In the genomic region with DNA sequence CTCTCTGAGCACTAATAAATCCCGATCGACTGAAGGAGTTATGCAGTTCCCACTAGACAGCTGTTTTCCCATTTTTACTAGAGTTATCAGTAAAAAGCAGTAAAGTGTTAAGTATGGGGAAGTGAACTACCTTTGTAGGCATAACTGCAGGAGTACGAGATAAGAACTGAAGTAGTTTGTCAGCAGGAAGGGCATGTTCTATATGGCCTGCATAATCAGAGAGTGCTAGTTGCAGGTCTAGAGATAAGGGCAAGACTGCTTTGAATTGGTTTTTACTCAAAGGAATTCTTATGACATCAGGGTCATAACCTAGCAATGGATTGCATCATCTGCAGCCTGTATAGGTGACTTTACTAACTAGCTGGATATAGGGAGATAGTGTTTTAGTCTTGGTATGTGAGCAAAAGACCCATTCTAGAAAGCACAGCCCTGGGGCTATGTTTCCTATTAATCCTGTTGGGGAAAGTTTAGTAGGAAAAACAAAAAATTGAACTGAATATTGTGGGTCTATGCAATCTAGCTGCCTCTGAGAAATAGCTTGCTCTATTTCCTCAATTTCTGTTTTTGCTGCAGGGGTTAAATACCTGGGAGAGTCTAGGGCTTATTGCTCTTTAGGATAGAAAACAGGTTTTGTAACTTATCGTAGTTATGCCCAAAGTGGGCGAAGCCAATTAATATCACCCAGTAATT, we compare ENCODE assay signal across 1 cellular context.
TF ChIP-seq lines count a peak whose summit lies in the region.

No MANE protein-coding gene starts in this region.

TF ChIP-seq in K562, 482 proteins besides CTCF, POLR2A, EP300 and RAD21 (continued from another document and continues in another):
- no peak for TF ChIP-seq XRCC3 (IDR thresholded peaks at IDR 0.05)
- TF ChIP-seq NCOA2 (IDR thresholded peaks at IDR 0.05; ENCODE audit: partially characterized antibody in 2 of 2), result peak; percentile 62 to 82
- TF ChIP-seq GTF2A2 (tag; IDR thresholded peaks at IDR 0.05), result no peak
- no peak for TF ChIP-seq THRAP3 (IDR thresholded peaks at IDR 0.05; ENCODE audit: borderline replicate concordance)
- TF ChIP-seq KLF6 (CRISPR knock-in tag; IDR thresholded peaks at IDR 0.05; ENCODE audit: borderline replicate concordance), result peak; percentile 80; the same call in 1 of the 2 replicates
- TF ChIP-seq ZNF445 (CRISPR knock-in tag; IDR thresholded peaks at IDR 0.05; ENCODE audit: low read depth), result no peak
- no peak for TF ChIP-seq SIN3A (IDR thresholded peaks at IDR 0.05; ENCODE audit: borderline replicate concordance in 2 of 2, control insufficient read depth in 1 of 2, low read depth in 2 of 2, low read length in 2 of 2)
- TF ChIP-seq ZMIZ1 (IDR thresholded peaks at IDR 0.05; ENCODE audit: low read depth in 2 of 2, low read length in 2 of 2), result peak in 1 of 2 experiments; percentile 93; a peak in 2 of 4 replicates
- peak; percentile 51; the same call in 1 of the 2 replicates for TF ChIP-seq ADNP (tag; IDR thresholded peaks at IDR 0.05)
- peak; percentile 83 to 92 for TF ChIP-seq AFF1 (IDR thresholded peaks at IDR 0.05; ENCODE audit: low read depth in 1 of 2, partially characterized antibody in 2 of 2)
- no peak for TF ChIP-seq ZNF717 (CRISPR knock-in tag; IDR thresholded peaks at IDR 0.05)
- no peak for TF ChIP-seq RBM39 (optimal IDR thresholded peaks at IDR 0.05; ENCODE audit: low read depth, low read length)
- peak; percentile 72; the same call in 1 of the 2 replicates for TF ChIP-seq ELF4 (CRISPR knock-in tag; IDR thresholded peaks at IDR 0.05)
- TF ChIP-seq, protein P1, sequence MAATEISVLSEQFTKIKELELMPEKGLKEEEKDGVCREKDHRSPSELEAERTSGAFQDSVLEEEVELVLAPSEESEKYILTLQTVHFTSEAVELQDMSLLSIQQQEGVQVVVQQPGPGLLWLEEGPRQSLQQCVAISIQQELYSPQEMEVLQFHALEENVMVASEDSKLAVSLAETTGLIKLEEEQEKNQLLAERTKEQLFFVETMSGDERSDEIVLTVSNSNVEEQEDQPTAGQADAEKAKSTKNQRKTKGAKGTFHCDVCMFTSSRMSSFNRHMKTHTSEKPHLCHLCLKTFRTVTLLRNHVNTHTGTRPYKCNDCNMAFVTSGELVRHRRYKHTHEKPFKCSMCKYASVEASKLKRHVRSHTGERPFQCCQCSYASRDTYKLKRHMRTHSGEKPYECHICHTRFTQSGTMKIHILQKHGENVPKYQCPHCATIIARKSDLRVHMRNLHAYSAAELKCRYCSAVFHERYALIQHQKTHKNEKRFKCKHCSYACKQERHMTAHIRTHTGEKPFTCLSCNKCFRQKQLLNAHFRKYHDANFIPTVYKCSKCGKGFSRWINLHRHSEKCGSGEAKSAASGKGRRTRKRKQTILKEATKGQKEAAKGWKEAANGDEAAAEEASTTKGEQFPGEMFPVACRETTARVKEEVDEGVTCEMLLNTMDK (IDR thresholded peaks at IDR 0.05; ENCODE audit: borderline replicate concordance, insufficient read depth, low read depth, low read length, poor library complexity, severe bottlenecking), result no peak
- TF ChIP-seq E2F6 (IDR thresholded peaks at IDR 0.05; ENCODE audit: borderline replicate concordance in 1 of 2, extremely low read depth in 1 of 2, insufficient read depth in 1 of 2, insufficient read length in 1 of 2, low read depth in 1 of 2, low read length in 1 of 2, poor library complexity in 1 of 2, severe bottlenecking in 1 of 2), result no peak
- peak; percentile 83 for TF ChIP-seq PYGO2 (tag; IDR thresholded peaks at IDR 0.05)
- TF ChIP-seq ZNF253 (CRISPR knock-in tag; conservative IDR thresholded peaks at IDR 0.05), result no peak
- TF ChIP-seq ZNF140 (CRISPR knock-in tag; IDR thresholded peaks at IDR 0.05), result no peak
- TF ChIP-seq SMARCE1 (IDR thresholded peaks at IDR 0.05), result peak; percentile 94
- no peak for TF ChIP-seq ZNF57 (CRISPR knock-in tag; IDR thresholded peaks at IDR 0.05)
- no peak for TF ChIP-seq ZNF778 (CRISPR knock-in tag; IDR thresholded peaks at IDR 0.05)
- TF ChIP-seq MTA2 (IDR thresholded peaks at IDR 0.05; ENCODE audit: low read depth), result peak; percentile 95
- no peak for TF ChIP-seq ZNF830 (CRISPR knock-in tag; IDR thresholded peaks at IDR 0.05)
- no peak for TF ChIP-seq FUS (optimal IDR thresholded peaks at IDR 0.05; ENCODE audit: low read depth, low read length)
- no peak for TF ChIP-seq RBBP5 (IDR thresholded peaks at IDR 0.05; ENCODE audit: borderline replicate concordance, insufficient read depth, low read length, poor library complexity, severe bottlenecking)
- TF ChIP-seq, protein P2, sequence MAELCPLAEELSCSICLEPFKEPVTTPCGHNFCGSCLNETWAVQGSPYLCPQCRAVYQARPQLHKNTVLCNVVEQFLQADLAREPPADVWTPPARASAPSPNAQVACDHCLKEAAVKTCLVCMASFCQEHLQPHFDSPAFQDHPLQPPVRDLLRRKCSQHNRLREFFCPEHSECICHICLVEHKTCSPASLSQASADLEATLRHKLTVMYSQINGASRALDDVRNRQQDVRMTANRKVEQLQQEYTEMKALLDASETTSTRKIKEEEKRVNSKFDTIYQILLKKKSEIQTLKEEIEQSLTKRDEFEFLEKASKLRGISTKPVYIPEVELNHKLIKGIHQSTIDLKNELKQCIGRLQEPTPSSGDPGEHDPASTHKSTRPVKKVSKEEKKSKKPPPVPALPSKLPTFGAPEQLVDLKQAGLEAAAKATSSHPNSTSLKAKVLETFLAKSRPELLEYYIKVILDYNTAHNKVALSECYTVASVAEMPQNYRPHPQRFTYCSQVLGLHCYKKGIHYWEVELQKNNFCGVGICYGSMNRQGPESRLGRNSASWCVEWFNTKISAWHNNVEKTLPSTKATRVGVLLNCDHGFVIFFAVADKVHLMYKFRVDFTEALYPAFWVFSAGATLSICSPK (IDR thresholded peaks at IDR 0.05; ENCODE audit: borderline replicate concordance), result no peak
- no peak for TF ChIP-seq FOS (IDR thresholded peaks at IDR 0.05; ENCODE audit: extremely low read depth, insufficient read length)
- no peak for TF ChIP-seq ZC3H8 (IDR thresholded peaks at IDR 0.05)
- TF ChIP-seq RNF2 (IDR thresholded peaks at IDR 0.05), result peak; percentile 85
- TF ChIP-seq ILF3 (IDR thresholded peaks at IDR 0.05; ENCODE audit: borderline replicate concordance), result 0 out of 2 replicates have a peak, but pooled peaks have one; percentile 14
- TF ChIP-seq U2AF1 (optimal IDR thresholded peaks at IDR 0.05; ENCODE audit: low read depth, low read length), result no peak
- TF ChIP-seq C11orf30 (IDR thresholded peaks at IDR 0.05; ENCODE audit: low read depth), result no peak
- TF ChIP-seq NR0B1 (IDR thresholded peaks at IDR 0.05; ENCODE audit: partially characterized antibody), result no peak
- peak; percentile 57; the same call in 1 of the 2 replicates for TF ChIP-seq ZKSCAN8 (CRISPR knock-in tag; IDR thresholded peaks at IDR 0.05)
- TF ChIP-seq CREB5 (CRISPR knock-in tag; IDR thresholded peaks at IDR 0.05), result no peak
- peak; percentile 56; the same call in 1 of the 2 replicates for TF ChIP-seq TFAP4 (CRISPR knock-in tag; IDR thresholded peaks at IDR 0.05; ENCODE audit: borderline replicate concordance)
- TF ChIP-seq TRIM28 (IDR thresholded peaks at IDR 0.05), result peak; percentile 74
- TF ChIP-seq TAF9B (IDR thresholded peaks at IDR 0.05; ENCODE audit: partially characterized antibody), result peak; percentile 69
- TF ChIP-seq, protein P3, sequence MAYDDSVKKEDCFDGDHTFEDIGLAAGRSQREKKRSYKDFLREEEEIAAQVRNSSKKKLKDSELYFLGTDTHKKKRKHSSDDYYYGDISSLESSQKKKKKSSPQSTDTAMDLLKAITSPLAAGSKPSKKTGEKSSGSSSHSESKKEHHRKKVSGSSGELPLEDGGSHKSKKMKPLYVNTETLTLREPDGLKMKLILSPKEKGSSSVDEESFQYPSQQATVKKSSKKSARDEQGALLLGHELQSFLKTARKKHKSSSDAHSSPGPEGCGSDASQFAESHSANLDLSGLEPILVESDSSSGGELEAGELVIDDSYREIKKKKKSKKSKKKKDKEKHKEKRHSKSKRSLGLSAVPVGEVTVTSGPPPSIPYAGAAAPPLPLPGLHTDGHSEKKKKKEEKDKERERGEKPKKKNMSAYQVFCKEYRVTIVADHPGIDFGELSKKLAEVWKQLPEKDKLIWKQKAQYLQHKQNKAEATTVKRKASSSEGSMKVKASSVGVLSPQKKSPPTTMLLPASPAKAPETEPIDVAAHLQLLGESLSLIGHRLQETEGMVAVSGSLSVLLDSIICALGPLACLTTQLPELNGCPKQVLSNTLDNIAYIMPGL (CRISPR knock-in tag; IDR thresholded peaks at IDR 0.05), result no peak
- TF ChIP-seq ATF7 (IDR thresholded peaks at IDR 0.05), result peak; percentile 98
- peak; percentile 51; the same call in 1 of the 2 replicates for TF ChIP-seq ZBTB17 (CRISPR knock-in tag; IDR thresholded peaks at IDR 0.05)
- TF ChIP-seq ZNF224 (CRISPR knock-in tag; IDR thresholded peaks at IDR 0.05), result no peak
- TF ChIP-seq ZNF121 (CRISPR knock-in tag; conservative IDR thresholded peaks at IDR 0.05), result no peak
- peak; percentile 89 for TF ChIP-seq ZNF197 (CRISPR knock-in tag; IDR thresholded peaks at IDR 0.05; ENCODE audit: low read depth)
